ENCODE assay signal across 18 cellular contexts in the genomic region with DNA sequence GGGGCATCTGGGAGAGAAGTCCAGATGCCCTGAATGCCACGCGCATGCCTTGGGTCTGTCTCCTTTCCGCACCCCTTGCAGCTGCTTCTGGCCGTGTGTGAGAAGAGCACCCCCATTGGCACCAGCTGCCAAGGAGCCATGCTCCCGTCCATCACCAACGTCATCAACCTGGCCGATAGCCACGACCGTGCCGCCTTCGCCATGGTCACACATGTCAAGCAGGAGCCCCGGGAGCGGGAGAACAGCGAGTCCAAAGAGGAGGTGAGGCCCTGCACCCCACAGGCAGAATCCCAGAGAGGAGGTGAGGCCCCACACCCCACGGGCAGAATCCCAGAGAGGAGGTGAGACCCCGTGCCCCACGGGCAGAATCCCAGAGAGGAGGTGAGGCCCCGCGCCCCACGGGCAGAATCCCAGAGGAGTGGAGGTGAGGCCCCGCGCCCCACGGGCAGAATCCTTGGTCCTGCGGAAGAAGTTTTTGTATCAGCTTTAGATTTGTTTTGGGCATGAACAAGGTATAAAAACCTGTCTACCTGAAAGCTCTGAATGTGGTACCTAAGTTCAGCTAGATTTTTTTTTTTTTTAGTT.
A peak's percentile ranks its signal among the peaks of the same experiment; 100 is the strongest.
DNase-seq lines count a peak whose midpoint lies in the region; ATAC-seq and TF ChIP-seq lines count a peak whose summit lies in the region.
"Had no signal": no experiment of that assay in that cellular context is flagged by ENCODE, and none has a peak within 500 bp of the region (broad histone marks: within the 10 kb centered on the region; RNA-seq: fewer than 3 reads in every experiment).

No MANE protein-coding gene starts in this region.

- no peaks in the 10 kb centered on the region for H3K27me3 ChIP-seq in spleen (replicated peaks in 1 of 7)
- H3K27me3 ChIP-seq in smooth muscle cell (ENCODE audit: low read depth): no peaks in the 10 kb centered on the region
- H3K27me3 ChIP-seq: BLaER1 treated with 17β-estradiol and CSF1 and Interleukin-3, amounts not matched to agents 10 nM and 100 nM had no signal

- H3K9me3 Mint-ChIP-seq in activated naive CD4-positive, alpha-beta T cell treated with anti-CD3 and anti-CD28 coated beads, Interleukin-2, amount 50 U/mL, for 72 hours: no peaks in the 10 kb centered on the region
- H3K9me3 Mint-ChIP-seq in T-helper 2 cell treated with Interferon-gamma antibody and Interleukin-4, amounts not matched to agents 5 μg/mL and 100 μg/mL, for 36 hours: no peaks in the 10 kb centered on the region
- H3K9me3 Mint-ChIP-seq: CD4-positive, CD25-positive, alpha-beta regulatory T cell; CD8-positive, alpha-beta memory T cell had no signal

- WGBS in spleen, 5 donors: 94 to 97% (median 96%) methylated on average over 19 to 24 of the region's 24 CpGs
- WGBS in smooth muscle cell (ENCODE audit: low lambda C conversion rate): 99% methylated on average over 24 of the region's 24 CpGs

- H3K27ac ChIP-seq in coronary artery (no peak overlapping the region), spleen (no peak overlapping the region), smooth muscle cell (ENCODE audit: low read depth) (no peak overlapping the region)
- H3K27ac ChIP-seq: BLaER1 treated with 17β-estradiol and CSF1 and Interleukin-3, amounts not matched to agents 10 nM and 100 nM; GM23248 had no signal

- peak overlapping the region; percentile 7 to 14 for H3K27ac Mint-ChIP-seq in activated naive CD4-positive, alpha-beta T cell treated with anti-CD3 and anti-CD28 coated beads, Interleukin-2, amount 50 U/mL, for 72 hours
- no peak overlapping the region for H3K27ac Mint-ChIP-seq in T-helper 2 cell treated with Interferon-gamma antibody and Interleukin-4, amounts not matched to agents 5 μg/mL and 100 μg/mL, for 36 hours
- H3K27ac Mint-ChIP-seq: B cell had no signal

- no peaks in the 10 kb centered on the region for H3K79me2 ChIP-seq in smooth muscle cell (ENCODE audit: low read depth)

- H4K20me1 ChIP-seq in smooth muscle cell (ENCODE audit: low read depth): no peaks in the 10 kb centered on the region

- peaks cover 6 to 100% (median 100%) of the 10 kb centered on the region in 6 donors for H3K36me3 ChIP-seq in spleen
- peaks cover 32% of the 10 kb centered on the region for H3K36me3 ChIP-seq in smooth muscle cell (ENCODE audit: low read depth)

- H3F3A ChIP-seq in smooth muscle cell (ENCODE audit: low read depth): no peaks in the 10 kb centered on the region

- DNase-seq in activated naive CD4-positive, alpha-beta T cell treated with anti-CD3 and anti-CD28 coated beads, Interleukin-2, amount 50 U/mL, for 72 hours (ENCODE audit: low spot score in 2 of 2): no peak
- no peak for DNase-seq in activated naive CD4-positive, alpha-beta T cell treated with anti-CD3 and anti-CD28 coated beads, Interleukin-2, amount 50 U/mL, for 16 hours
- DNase-seq in coronary artery (ENCODE audit: low spot score): peak; percentile 41
- DNase-seq in myocyte (ENCODE audit: low read depth): peak; percentile 22
- DNase-seq in spleen: peak; percentile 61
- no peak for DNase-seq in NCI-H226
- no peak for DNase-seq in T-helper 2 cell treated with Interferon-gamma antibody and Interleukin-4, amounts not matched to agents 5 μg/mL and 100 μg/mL, for 36 hours (ENCODE audit: low spot score)
- no peak for DNase-seq in smooth muscle cell (lab: John Stamatoyannopoulos, UW; ENCODE audit: unreplicated experiment)
- DNase-seq: CD4-positive, CD25-positive, alpha-beta regulatory T cell; CD8-positive, alpha-beta memory T cell; COR-L47; DMS153; DMS79; GDM1; GM23248; HCEC 1CT had no signal

- no peak overlapping the region for H3K4me2 ChIP-seq in smooth muscle cell
- H3K4me2 ChIP-seq: BLaER1 treated with 17β-estradiol and CSF1 and Interleukin-3, amounts not matched to agents 10 nM and 100 nM had no signal

- no peak overlapping the region for H3K4me3 Mint-ChIP-seq in T-helper 2 cell treated with Interferon-gamma antibody and Interleukin-4, amounts not matched to agents 5 μg/mL and 100 μg/mL, for 36 hours
- H3K4me3 Mint-ChIP-seq: B cell; CD4-positive, CD25-positive, alpha-beta regulatory T cell; CD8-positive, alpha-beta memory T cell had no signal

- H3K9me3 ChIP-seq in spleen: no peaks in the 10 kb centered on the region
- H3K9me3 ChIP-seq in smooth muscle cell (replicated peaks; ENCODE audit: low read depth): no peaks in the 10 kb centered on the region
- H3K9me3 ChIP-seq: BLaER1 treated with 17β-estradiol and CSF1 and Interleukin-3, amounts not matched to agents 10 nM and 100 nM had no signal

- no peaks in the 10 kb centered on the region for H3K4me1 ChIP-seq in spleen
- no peaks in the 10 kb centered on the region for H3K4me1 ChIP-seq in smooth muscle cell (ENCODE audit: low read depth)
- H3K4me1 ChIP-seq: BLaER1 treated with 17β-estradiol and CSF1 and Interleukin-3, amounts not matched to agents 10 nM and 100 nM had no signal

- no peak for TF ChIP-seq CTCF in coronary artery (IDR thresholded peaks at IDR 0.05)
- no peak for TF ChIP-seq CTCF in spleen (IDR thresholded peaks at IDR 0.05 in 8 of 11, conservative IDR thresholded peaks at IDR 0.05 in 3 of 11)
- no peak for TF ChIP-seq CTCF in smooth muscle cell (IDR thresholded peaks at IDR 0.05; ENCODE audit: borderline replicate concordance, insufficient read depth, poor library complexity, severe bottlenecking)

- no peak overlapping the region for H3K9ac ChIP-seq in smooth muscle cell (ENCODE audit: low read depth)
- H3K9ac ChIP-seq: BLaER1 treated with 17β-estradiol and CSF1 and Interleukin-3, amounts not matched to agents 10 nM and 100 nM; GM23248 had no signal

- H3K4me3 ChIP-seq in coronary artery (no peak overlapping the region), spleen (no peak overlapping the region), smooth muscle cell (no peak overlapping the region)
- H3K4me3 ChIP-seq: BLaER1 treated with 17β-estradiol and CSF1 and Interleukin-3, amounts not matched to agents 10 nM and 100 nM; GM23248 had no signal

- ATAC-seq in activated naive CD4-positive, alpha-beta T cell treated with anti-CD3 and anti-CD28 coated beads, Interleukin-2, amount 50 U/mL, for 72 hours: peak in 1 of 2 donors; percentile 26

- H3K27me3 Mint-ChIP-seq in T-helper 2 cell treated with Interferon-gamma antibody and Interleukin-4, amounts not matched to agents 5 μg/mL and 100 μg/mL, for 36 hours (ENCODE audit: low read depth): no peaks in the 10 kb centered on the region
- H3K27me3 Mint-ChIP-seq: B cell; CD4-positive, CD25-positive, alpha-beta regulatory T cell; CD8-positive, alpha-beta memory T cell had no signal

- no peak for TF ChIP-seq POLR2A in spleen (IDR thresholded peaks at IDR 0.05)

- no peaks in the 10 kb centered on the region for H3K4me1 Mint-ChIP-seq in T-helper 2 cell treated with Interferon-gamma antibody and Interleukin-4, amounts not matched to agents 5 μg/mL and 100 μg/mL, for 36 hours (ENCODE audit: low read depth)
- H3K4me1 Mint-ChIP-seq: B cell had no signal

- intact Hi-C loops in spleen (cut with DNase I; ENCODE audit: low total_unique reads): no loop called here

- peaks cover 16 to 34% of the 10 kb centered on the region in 2 donors for H3K36me3 Mint-ChIP-seq in activated naive CD4-positive, alpha-beta T cell treated with anti-CD3 and anti-CD28 coated beads, Interleukin-2, amount 50 U/mL, for 72 hours
- peaks cover 73% of the 10 kb centered on the region for H3K36me3 Mint-ChIP-seq in T-helper 2 cell treated with Interferon-gamma antibody and Interleukin-4, amounts not matched to agents 5 μg/mL and 100 μg/mL, for 36 hours (ENCODE audit: low read depth)

- no peak overlapping the region for H2AFZ ChIP-seq in smooth muscle cell (ENCODE audit: low read depth)
- H2AFZ ChIP-seq: GM23248 had no signal

Comparison
In these comparisons a context has a peak if more than half of its experiments do, and no peak if none do; other contexts are left out.
1. DNase-seq: peak in coronary artery (single experiment), myocyte (single experiment) and spleen (single experiment); none in activated naive CD4-positive, alpha-beta T cell treated with anti-CD3 and anti-CD28 coated beads, Interleukin-2, amount 50 U/mL, for 72 hours (0 of 2), activated naive CD4-positive, alpha-beta T cell treated with anti-CD3 and anti-CD28 coated beads, Interleukin-2, amount 50 U/mL, for 16 hours (single experiment), NCI-H226 (single experiment), T-helper 2 cell treated with Interferon-gamma antibody and Interleukin-4, amounts not matched to agents 5 μg/mL and 100 μg/mL, for 36 hours (single experiment) and smooth muscle cell (single experiment).